Comparison of ENCODE assay signal across 9 cellular contexts in genomic region chr15:69893863-69894262, GRCh38.
DNase-seq lines count a peak whose midpoint lies in the region; ATAC-seq, FAIRE-seq and TF ChIP-seq lines count a peak whose summit lies in the region.
"Had no signal": no experiment of that assay in that cellular context is flagged by ENCODE, and none has a peak within 500 bp of the region (broad histone marks: within the 10 kb centered on the region; RNA-seq: fewer than 3 reads in every experiment).

No MANE protein-coding gene starts in this region.

- FAIRE-seq in HepG2 (lab: Jason Lieb, UNC): no peak

- H3K4me2 ChIP-seq in HepG2 (ENCODE audit: low read depth, low read length): no peak overlapping the region

- WGBS in HepG2 (ENCODE audit: low lambda C conversion rate): 0% methylated on average over 2 of the region's 2 CpGs
- no CpG with 5 or more reads among the region's 2 CpGs for WGBS in right lobe of liver (ENCODE audit: insufficient coverage, low coverage, low lambda C conversion rate, missing lambda C conversion rate)

- H3K4me3 ChIP-seq in HepG2 (replicated peaks in 1 of 3; ENCODE audit: insufficient read depth in 1 of 3, low read depth in 2 of 3, low read length in 3 of 3) (no peak overlapping the region), right lobe of liver (no peak overlapping the region), left lung (no peak overlapping the region), Peyer's patch (no peak overlapping the region)

- H3K27ac ChIP-seq in HepG2 (ENCODE audit: extremely low read length, insufficient read depth, low read length) (no peak overlapping the region), right lobe of liver (no peak overlapping the region), left lung (no peak overlapping the region), Peyer's patch (no peak overlapping the region), RWPE1 (no peak overlapping the region)

- H3K36me3 ChIP-seq in HepG2 (replicated peaks in 1 of 2; ENCODE audit: control insufficient read depth in 1 of 2, insufficient read depth in 2 of 2, low read length in 2 of 2): no peaks in the 10 kb centered on the region
- H3K36me3 ChIP-seq in right lobe of liver: no peaks in the 10 kb centered on the region
- no peaks in the 10 kb centered on the region for H3K36me3 ChIP-seq in left lung
- no peaks in the 10 kb centered on the region for H3K36me3 ChIP-seq in Peyer's patch

- in situ Hi-C loops in HepG2 (cut with HindIII; ENCODE audit: extremely low pct_ligation_motif_present, low pct_unique_long_range_greater_than_20kb): no loop called here

- intact Hi-C loops in HepG2 (cut with micrococcal nuclease; ENCODE audit: unreplicated experiment): no loop called here
- intact Hi-C loops in right lobe of liver (cut with DNase I): no loop called here
- intact Hi-C loops in left lung (cut with DNase I): no loop called here

- no peaks in the 10 kb centered on the region for H3K4me1 ChIP-seq in HepG2 (ENCODE audit: insufficient read depth, low read length)
- H3K4me1 ChIP-seq in right lobe of liver: no peaks in the 10 kb centered on the region
- H3K4me1 ChIP-seq in left lung: no peaks in the 10 kb centered on the region
- H3K4me1 ChIP-seq in Peyer's patch: no peaks in the 10 kb centered on the region

- peaks cover 3 to 14% of the 10 kb centered on the region in 2 experiments; a peak in 3 of 5 replicates for H3K27me3 ChIP-seq in HepG2 (ENCODE audit: control insufficient read depth in 1 of 2, insufficient read depth in 2 of 2, low read length in 2 of 2)
- no peaks in the 10 kb centered on the region for H3K27me3 ChIP-seq in right lobe of liver
- H3K27me3 ChIP-seq in left lung: peaks cover 0 to 12% of the 10 kb centered on the region in 2 donors
- no peaks in the 10 kb centered on the region for H3K27me3 ChIP-seq in Peyer's patch

- TF ChIP-seq EP300 in HepG2 (IDR thresholded peaks at IDR 0.05; ENCODE audit: low read depth in 2 of 2, low read length in 2 of 2) (no peak), HepG2 (CRISPR knock-in tag; IDR thresholded peaks at IDR 0.05; ENCODE audit: borderline replicate concordance) (no peak)

- no peak overlapping the region for H3K9ac ChIP-seq in HepG2 (ENCODE audit: insufficient read depth, low read depth, low read length)

- TF ChIP-seq CTCF in HepG2 (CRISPR knock-in tag; IDR thresholded peaks at IDR 0.05): no peak
- TF ChIP-seq CTCF in right lobe of liver (IDR thresholded peaks at IDR 0.05): no peak
- no peak for TF ChIP-seq CTCF in left lung (IDR thresholded peaks at IDR 0.05)
- no peak for TF ChIP-seq CTCF in Peyer's patch (IDR thresholded peaks at IDR 0.05)
- no peak for TF ChIP-seq CTCF in RWPE1 (conservative IDR thresholded peaks at IDR 0.05; ENCODE audit: low read depth)

- 0 out of 2 replicates have a peak, but pooled peaks cover 3% of the 10 kb centered on the region for H4K20me1 ChIP-seq in HepG2 (ENCODE audit: insufficient read depth, low read length)

- POLR2A ChIA-PET in HepG2 (lab: Yijun Ruan, JAX) (no interaction called here), RWPE1 (lab: Yijun Ruan, JAX; ENCODE audit: low non-redundant PET) (no interaction called here)

- H3K9me3 ChIP-seq in HepG2 (ENCODE audit: low read length) (no peaks in the 10 kb centered on the region), right lobe of liver (no peaks in the 10 kb centered on the region), left lung (no peaks in the 10 kb centered on the region), Peyer's patch (no peaks in the 10 kb centered on the region)

- ATAC-seq in HepG2 (no peak), right lobe of liver (no peak), left lung (peak; percentile 47), GM19452 (IDR thresholded peaks at IDR 0.05; ENCODE audit: unreplicated experiment) (no peak)

- H2AFZ ChIP-seq in HepG2 (ENCODE audit: low read length): no peak overlapping the region

- TF ChIP-seq POLR2A in HepG2 (IDR thresholded peaks at IDR 0.05; ENCODE audit: insufficient read depth in 1 of 2, low read depth in 2 of 2, low read length in 2 of 2): no peak
- no peak for TF ChIP-seq POLR2A in right lobe of liver (IDR thresholded peaks at IDR 0.05)
- no peak for TF ChIP-seq POLR2A in Peyer's patch (IDR thresholded peaks at IDR 0.05)

- BruUV-seq in HepG2 (replicated peaks; lab: Mats Ljungman, UMichigan): no TSS peak

- CTCF ChIA-PET in HepG2 (lab: Yijun Ruan, JAX; ENCODE audit: low intra/inter-chr PET ratio, low total read pairs) (no interaction called here), RWPE1 (lab: Yijun Ruan, JAX) (interaction anchor here (0.6 kb wide), 1 partner anchor 13 kb away, joined by 4 read pairs; no protein-coding TSS in a partner anchor)

- no peaks in the 10 kb centered on the region for H3K79me2 ChIP-seq in HepG2 (ENCODE audit: insufficient read depth, low read length)

- DNase-seq in HepG2 (ENCODE audit: low spot score) (no peak), right lobe of liver (no peak), cerebellum (ENCODE audit: low spot score) (peak; percentile 28), left lung (no peak), HT-29 (ENCODE audit: low spot score) (no peak), Peyer's patch (no peak), RWPE1 (ENCODE audit: low spot score) (no peak)
- DNase-seq: SHP77 had no signal

- TF ChIP-seq RAD21 in HepG2 (CRISPR knock-in tag; IDR thresholded peaks at IDR 0.05): no peak

TF ChIP-seq in HepG2, 621 proteins besides CTCF, POLR2A, EP300 and RAD21:
- peak; percentile 93 for TF ChIP-seq PRDM15 (CRISPR knock-in tag; IDR thresholded peaks at IDR 0.05)
- TF ChIP-seq CAMTA2 (CRISPR knock-in tag; IDR thresholded peaks at IDR 0.05; ENCODE audit: borderline replicate concordance): no peak
TF ChIP-seq in HepG2: peak in this region for 1.
